In the genomic region with DNA sequence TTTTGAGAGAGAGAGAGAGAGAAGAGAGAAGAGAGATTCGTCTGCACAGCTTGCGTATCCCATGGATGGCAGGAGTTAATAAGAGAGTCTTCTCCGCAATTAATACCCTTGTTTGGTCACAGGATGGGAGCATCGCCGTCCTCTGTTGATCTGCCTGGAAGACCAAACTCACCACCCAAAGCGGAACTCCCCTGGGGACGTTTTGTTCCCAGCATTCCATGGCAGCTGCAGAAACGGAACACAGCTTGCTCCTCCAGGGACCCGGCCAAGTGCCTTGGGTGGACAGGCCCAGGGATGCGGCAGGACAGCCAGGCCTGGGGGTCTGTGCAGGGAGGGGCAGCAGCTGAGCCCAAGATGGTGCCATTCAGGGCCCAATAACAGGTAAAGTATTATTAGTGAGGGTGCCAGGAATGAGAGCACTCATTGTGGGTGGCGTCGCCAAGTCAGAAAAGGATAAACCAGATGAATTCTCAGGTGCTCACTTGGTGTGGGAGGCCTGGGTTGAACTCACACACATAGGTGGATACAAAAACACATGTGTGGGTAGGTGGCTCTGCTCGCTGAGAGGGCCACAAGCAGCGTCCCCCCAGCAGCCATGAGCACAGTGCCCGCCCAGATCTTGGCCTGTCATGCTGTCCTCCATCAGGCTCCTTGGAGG, we compare ENCODE assay signal across 20 cellular contexts.
A peak's percentile ranks its signal among the peaks of the same experiment; 100 is the strongest.
DNase-seq lines count a peak whose midpoint lies in the region; ATAC-seq and TF ChIP-seq lines count a peak whose summit lies in the region.
"Had no signal": no experiment of that assay in that cellular context is flagged by ENCODE, and none has a peak within 500 bp of the region (broad histone marks: within the 10 kb centered on the region; RNA-seq: fewer than 3 reads in every experiment).

No MANE protein-coding gene starts in this region.

- in situ Hi-C loops in gastrocnemius medialis (cut with MboI; ENCODE audit: low sequenced_read_pairs in 4 of 4) = no loop called here

- peaks cover 16% of the 10 kb centered on the region for H3K4me1 Mint-ChIP-seq in activated naive CD8-positive, alpha-beta T cell treated with anti-CD3 and anti-CD28 coated beads, Interleukin-2, amount 50 U/mL, for 24 hours
- H3K4me1 Mint-ChIP-seq: B cell had no signal

- no peaks in the 10 kb centered on the region for H3K9me3 Mint-ChIP-seq in activated naive CD8-positive, alpha-beta T cell treated with anti-CD3 and anti-CD28 coated beads, Interleukin-2, amount 50 U/mL, for 24 hours
- H3K9me3 Mint-ChIP-seq: CD8-positive, alpha-beta T cell had no signal

- no peak overlapping the region for H3K4me2 ChIP-seq in OCI-LY7 (ENCODE audit: low read length)

- no peak overlapping the region for H3K4me3 ChIP-seq in WERI-Rb-1 (ENCODE audit: low read depth, low read length)
- H3K4me3 ChIP-seq in gastrocnemius medialis = no peak overlapping the region
- H3K4me3 ChIP-seq in OCI-LY7 (ENCODE audit: low read depth, low read length, poor library complexity, severe bottlenecking) = no peak overlapping the region
- H3K4me3 ChIP-seq: GM12878, Peyer's patch had no signal

- H3K9me3 ChIP-seq in WERI-Rb-1 (ENCODE audit: severe bottlenecking) = no peaks in the 10 kb centered on the region
- no peaks in the 10 kb centered on the region for H3K9me3 ChIP-seq in gastrocnemius medialis
- H3K9me3 ChIP-seq in OCI-LY7 (ENCODE audit: low read length) = no peaks in the 10 kb centered on the region
- H3K9me3 ChIP-seq: Peyer's patch had no signal

- H3K79me2 ChIP-seq in OCI-LY7 (ENCODE audit: insufficient read depth, low read depth, low read length) = no peaks in the 10 kb centered on the region

- H3K27ac ChIP-seq in WERI-Rb-1 (peak overlapping the region; percentile 82), gastrocnemius medialis (peak overlapping the region; percentile 37 to 63 (median 58)), OCI-LY7 (ENCODE audit: low read depth, low read length, poor library complexity, severe bottlenecking) (no peak overlapping the region)
- H3K27ac ChIP-seq: 22Rv1, Peyer's patch had no signal

- TF ChIP-seq CTCF in WERI-Rb-1 (IDR thresholded peaks at IDR 0.05; ENCODE audit: low read depth, low read length) (no peak), gastrocnemius medialis (IDR thresholded peaks at IDR 0.05 in 4 of 5, conservative IDR thresholded peaks at IDR 0.05 in 1 of 5) (no peak), OCI-LY7 (conservative IDR thresholded peaks at IDR 0.05; ENCODE audit: low read length) (no peak)

- peak; percentile 88 for DNase-seq in NCI-H82 (lab: John Stamatoyannopoulos, UW)
- no peak for DNase-seq in NCI-H82 treated with DMSO at 0.1 percent for 48 hours (lab: John Stamatoyannopoulos, UW; ENCODE audit: unreplicated experiment)
- DNase-seq in WERI-Rb-1 = no peak
- DNase-seq in left ventricle myocardium superior = peak; percentile 52
- peak; percentile 24 to 39 for DNase-seq in gastrocnemius medialis
- no peak for DNase-seq in activated naive CD8-positive, alpha-beta T cell treated with anti-CD3 and anti-CD28 coated beads, Interleukin-2, amount 50 U/mL, for 24 hours
- no peak for DNase-seq in OCI-LY7 (ENCODE audit: low spot score)
- DNase-seq: CD8-positive, alpha-beta T cell; H7; NCI-H1105; NCI-H1930; NCI-H2171; NCI-H446 treated with DMSO at 0.1 percent for 48 hours; NCI-H774; SHP77 had no signal

- intact Hi-C loops in left ventricle myocardium superior (cut with micrococcal nuclease) (no loop called here), gastrocnemius medialis (cut with DNase I; ENCODE audit: low total_unique reads) (no loop called here), OCI-LY7 (cut with micrococcal nuclease; ENCODE audit: unreplicated experiment) (no loop called here)

- ATAC-seq in left ventricle myocardium superior (peak; percentile 62), gastrocnemius medialis (peak; percentile 52 to 68), HG03378 (IDR thresholded peaks at IDR 0.05; ENCODE audit: unreplicated experiment) (no peak)
- no peak for ATAC-seq in activated naive CD8-positive, alpha-beta T cell treated with anti-CD3 and anti-CD28 coated beads, Interleukin-2, amount 50 U/mL, for 24 hours
- ATAC-seq: CD8-positive, alpha-beta T cell; GM12878 had no signal

- no peaks in the 10 kb centered on the region for H3K27me3 ChIP-seq in WERI-Rb-1 (ENCODE audit: insufficient read depth, low read depth, severe bottlenecking)
- no peaks in the 10 kb centered on the region for H3K27me3 ChIP-seq in gastrocnemius medialis
- H3K27me3 ChIP-seq: Peyer's patch had no signal

- H4K20me1 ChIP-seq in OCI-LY7 (ENCODE audit: insufficient read depth, low read length) = no peaks in the 10 kb centered on the region

- no peaks in the 10 kb centered on the region for H3K9me2 ChIP-seq in OCI-LY7 (ENCODE audit: insufficient read depth, low read length)

- no peak for TF ChIP-seq POLR2A in gastrocnemius medialis (IDR thresholded peaks at IDR 0.05)

- H3K36me3 Mint-ChIP-seq in activated naive CD8-positive, alpha-beta T cell treated with anti-CD3 and anti-CD28 coated beads, Interleukin-2, amount 50 U/mL, for 24 hours (ENCODE audit: low read depth) = no peaks in the 10 kb centered on the region
- H3K36me3 Mint-ChIP-seq: CD8-positive, alpha-beta T cell had no signal

- H3K4me3 Mint-ChIP-seq in activated naive CD8-positive, alpha-beta T cell treated with anti-CD3 and anti-CD28 coated beads, Interleukin-2, amount 50 U/mL, for 24 hours = no peak overlapping the region
- H3K4me3 Mint-ChIP-seq: B cell; CD8-positive, alpha-beta T cell had no signal

- CTCF ChIA-PET in OCI-LY7 (lab: Charles Lee; ENCODE audit: unreplicated experiment) = no interaction called here

- no peak overlapping the region for H3K27ac Mint-ChIP-seq in activated naive CD8-positive, alpha-beta T cell treated with anti-CD3 and anti-CD28 coated beads, Interleukin-2, amount 50 U/mL, for 24 hours
- H3K27ac Mint-ChIP-seq: B cell; CD8-positive, alpha-beta T cell had no signal

- H3K4me1 ChIP-seq in gastrocnemius medialis (no peaks in the 10 kb centered on the region), OCI-LY7 (ENCODE audit: insufficient read depth, low read length, poor library complexity, severe bottlenecking) (no peaks in the 10 kb centered on the region)

- peaks cover 15% of the 10 kb centered on the region for H3K27me3 Mint-ChIP-seq in activated naive CD8-positive, alpha-beta T cell treated with anti-CD3 and anti-CD28 coated beads, Interleukin-2, amount 50 U/mL, for 24 hours

- BruUV-seq in OCI-LY7 (replicated peaks; lab: Mats Ljungman, UMichigan) = no TSS peak

- POLR2A ChIA-PET in OCI-LY7 (lab: Charles Lee) = no interaction called here

- H2AFZ ChIP-seq in OCI-LY7 (ENCODE audit: low read length) = no peak overlapping the region

- H3K36me3 ChIP-seq in WERI-Rb-1 (no peaks in the 10 kb centered on the region), gastrocnemius medialis (no peaks in the 10 kb centered on the region), OCI-LY7 (ENCODE audit: insufficient read depth, low read length) (no peaks in the 10 kb centered on the region)
- H3K36me3 ChIP-seq: Peyer's patch had no signal

Comparison
In these comparisons a context has a peak if more than half of its experiments do, and no peak if none do; other contexts are left out.
1. DNase-seq: peak in NCI-H82 (single experiment), left ventricle myocardium superior (single experiment) and gastrocnemius medialis (2 of 2); none in NCI-H82 treated with DMSO at 0.1 percent for 48 hours (single experiment), WERI-Rb-1 (single experiment), activated naive CD8-positive, alpha-beta T cell treated with anti-CD3 and anti-CD28 coated beads, Interleukin-2, amount 50 U/mL, for 24 hours (single experiment) and OCI-LY7 (single experiment).
2. ATAC-seq: peak in left ventricle myocardium superior (single experiment) and gastrocnemius medialis (2 of 2); none in HG03378 (single experiment) and activated naive CD8-positive, alpha-beta T cell treated with anti-CD3 and anti-CD28 coated beads, Interleukin-2, amount 50 U/mL, for 24 hours (single experiment).